ENCODE assay signal across 19 cellular contexts in genomic region chr12:130621696-130622298, GRCh38.
"Had no signal": no experiment of that assay in that cellular context is flagged by ENCODE, and none has a peak within 500 bp of the region (broad histone marks: within the 10 kb centered on the region; RNA-seq: fewer than 3 reads in every experiment).

No MANE protein-coding gene starts in this region.

- H3K36me3 ChIP-seq: MG63, SJSA1 had no signal

- H3K9me3 ChIP-seq: MG63 had no signal

- H3K27me3 ChIP-seq: MG63, SJSA1 had no signal

- H3K27ac ChIP-seq: SJSA1 had no signal

- DNase-seq: Karpas-422, KG1, MG63, NCI-H1092, NCI-H1436, NCI-H187, NCI-H2029, NCI-H2081 treated with DMSO at 0.1 percent for 48 hours, NCI-H2171, NCI-H226, NCI-H446, NCI-H510A, NCI-H524 treated with DMSO at 0.1 percent for 48 hours, NCI-H69, NCI-H774, Right ventricle myocardium superior, RPMI8226, SIG-M5 had no signal

- H3K4me1 ChIP-seq: SJSA1 had no signal

- H3K4me3 ChIP-seq: MG63, SJSA1 had no signal
